In genomic region chr5:113531760-113532159, GRCh38 we compare ENCODE assay signal across 1 cellular context.
A peak's percentile ranks its signal among the peaks of the same experiment; 100 is the strongest.
TF ChIP-seq lines count a peak whose summit lies in the region.

No MANE protein-coding gene starts in this region.

TF ChIP-seq in K562, 482 proteins besides CTCF, POLR2A, EP300 and RAD21 (continued from another document):
- TF ChIP-seq BACH1 (tag; IDR thresholded peaks at IDR 0.05) (0 out of 2 replicates have a peak, but pooled peaks have one; percentile 34), C11orf30 (IDR thresholded peaks at IDR 0.05; ENCODE audit: low read depth) (peak; percentile 92), RBM25 (IDR thresholded peaks at IDR 0.05; ENCODE audit: low read depth, low read length, severe bottlenecking) (no peak), MAFG (tag; conservative IDR thresholded peaks at IDR 0.05) (peak; percentile 93), NFE2 (IDR thresholded peaks at IDR 0.05; ENCODE audit: low read depth) (peak; percentile 72), ARID1B (IDR thresholded peaks at IDR 0.05) (0 out of 2 replicates have a peak, but pooled peaks have one; percentile 8), HOMEZ (CRISPR knock-in tag; IDR thresholded peaks at IDR 0.05) (no peak), NFE2L1 (tag; IDR thresholded peaks at IDR 0.05; ENCODE audit: borderline replicate concordance, low read depth) (peak; percentile 86)
